In genomic region chr15:70072479-70072878, GRCh38 we compare ENCODE assay signal across 19 cellular contexts.
"Had no signal": no experiment of that assay in that cellular context is flagged by ENCODE, and none has a peak within 500 bp of the region (broad histone marks: within the 10 kb centered on the region; RNA-seq: fewer than 3 reads in every experiment).

No MANE protein-coding gene starts in this region.

- H3K36me3 ChIP-seq: ovary had no signal

- H3K4me3 ChIP-seq: body of pancreas, coronary artery, ovary had no signal

- FAIRE-seq: endothelial cell of umbilical vein had no signal

- H3K27me3 Mint-ChIP-seq: activated naive CD4-positive, alpha-beta T cell treated with anti-CD3 and anti-CD28 coated beads, Interleukin-2, amount 50 U/mL, for 24 hours; activated T-cell treated with anti-CD3 and anti-CD28 coated beads, Interleukin-2, amount 50 U/mL, for 24 hours; T-cell had no signal

- H3K4me1 ChIP-seq: foreskin keratinocyte had no signal

- H3K9me3 ChIP-seq: body of pancreas, ovary had no signal

- H3K27ac ChIP-seq: body of pancreas, coronary artery, foreskin keratinocyte, ovary had no signal

- H3K9me3 Mint-ChIP-seq: activated naive CD4-positive, alpha-beta T cell treated with anti-CD3 and anti-CD28 coated beads, Interleukin-2, amount 50 U/mL, for 24 hours; activated T-cell treated with anti-CD3 and anti-CD28 coated beads, Interleukin-2, amount 50 U/mL, for 24 hours; nephron; T-cell had no signal

- H3K4me3 Mint-ChIP-seq: activated naive CD4-positive, alpha-beta T cell treated with anti-CD3 and anti-CD28 coated beads, Interleukin-2, amount 50 U/mL, for 24 hours; activated T-cell treated with anti-CD3 and anti-CD28 coated beads, Interleukin-2, amount 50 U/mL, for 24 hours; nephron; T-cell had no signal

- DNase-seq: activated CD4-positive, alpha-beta T cell treated with anti-CD3 and anti-CD28 coated beads for 1 hour; activated CD4-positive, alpha-beta T cell treated with anti-CD3 and anti-CD28 coated beads, Interleukin-2, amount 50 U/mL, for 4 hours; activated effector memory CD4-positive, alpha-beta T cell treated with Interleukin-2 at 50 U/mL for 16 hours; activated T-cell treated with anti-CD3 and anti-CD28 coated beads, Interleukin-2, amount 50 U/mL, for 24 hours; amygdala; body of pancreas; central memory CD4-positive, alpha-beta T cell; foreskin keratinocyte; glutamatergic neuron; kidney glomerular epithelial cell; mesendoderm; ovary; T-cell; T-helper 9 cell had no signal

- ATAC-seq: body of pancreas, foreskin keratinocyte, sciatic nerve, T-cell had no signal

- H3K27me3 ChIP-seq: body of pancreas, foreskin keratinocyte, ovary had no signal

- H3K27ac Mint-ChIP-seq: nephron, T-cell had no signal
